Comparison of ENCODE assay signal across 9 cellular contexts in genomic region chr2:66379473-66379872, GRCh38.
"Had no signal": no experiment of that assay in that cellular context is flagged by ENCODE, and none has a peak within 500 bp of the region (broad histone marks: within the 10 kb centered on the region; RNA-seq: fewer than 3 reads in every experiment).

No MANE protein-coding gene starts in this region.

- FAIRE-seq: H1, H54 had no signal

- H3K4me3 ChIP-seq: GM23338 had no signal

- H3K9ac ChIP-seq: KMS-11 had no signal

- H3K27ac ChIP-seq: HL-60, KMS-11 had no signal

- DNase-seq: H9, HCEC 1CT, Karpas-422, KBM-7 had no signal

- H2AFZ ChIP-seq: GM23338 had no signal

- H3K4me2 ChIP-seq: GM23338, KMS-11 had no signal

- ATAC-seq: GM23338 had no signal
